In genomic region chr6:83403191-83403590, GRCh38 we compare ENCODE assay signal across 14 cellular contexts. TPM values are rescaled to one million over a fixed set of nuclear protein-coding genes. Genes with fewer than 3 reads are reported as not detected.
A peak's percentile ranks its signal among the peaks of the same experiment; 100 is the strongest.
DNase-seq lines count a peak whose midpoint lies in the region; ATAC-seq and TF ChIP-seq lines count a peak whose summit lies in the region.
"Had no signal": no experiment of that assay in that cellular context is flagged by ENCODE, and none has a peak within 500 bp of the region (broad histone marks: within the 10 kb centered on the region; RNA-seq: fewer than 3 reads in every experiment).

No MANE protein-coding gene starts in this region.

- WGBS in adrenal gland, 4 donors: 45 to 57% (median 52%) methylated on average over 1 of the region's 1 CpG
- no CpG with 5 or more reads among the region's 1 CpG for WGBS in mesendoderm (ENCODE audit: extremely low coverage, insufficient coverage, low lambda C conversion rate)

- no peak overlapping the region for H3K9ac ChIP-seq in mesendoderm (ENCODE audit: low read length)
- H3K9ac ChIP-seq: GM23248 had no signal

- no peaks in the 10 kb centered on the region for H3K36me3 ChIP-seq in adrenal gland (replicated peaks in 1 of 2)
- H3K36me3 ChIP-seq in mesendoderm (ENCODE audit: control insufficient read depth, insufficient read depth, low read length): no peaks in the 10 kb centered on the region

- H3K27ac Mint-ChIP-seq in osteocyte (ENCODE audit: unreplicated experiment): no peak overlapping the region
- H3K27ac Mint-ChIP-seq: CD4-positive, alpha-beta T cell had no signal

- DNase-seq in EL (peak; percentile 52), adrenal gland (peak in 6 of 7 donors; percentile 39 to 73 (median 65)), mesendoderm (peak; percentile 28), cardiac septum (ENCODE audit: low spot score) (no peak), osteocyte (ENCODE audit: extremely low spot score, unreplicated experiment) (no peak)
- DNase-seq: AML-193; Caco-2; CD4-positive, alpha-beta T cell; DMS153; DMS79; GM23248 had no signal

- H4K8ac ChIP-seq in mesendoderm (ENCODE audit: low read depth, low read length): no peak overlapping the region

- TF ChIP-seq CTCF in adrenal gland (IDR thresholded peaks at IDR 0.05) (no peak), osteocyte (IDR thresholded peaks at IDR 0.05) (no peak)

- H2BK120ac ChIP-seq in mesendoderm (ENCODE audit: low read depth, low read length): no peak overlapping the region

- intact Hi-C loops in adrenal gland (cut with DNase I): no loop called here
- intact Hi-C loops in cardiac septum (cut with DNase I): no loop called here

- peaks cover 4 to 9% of the 10 kb centered on the region in 2 donors for H3K4me1 ChIP-seq in adrenal gland (replicated peaks in 1 of 2)
- no peaks in the 10 kb centered on the region for H3K4me1 ChIP-seq in mesendoderm (ENCODE audit: control insufficient read depth, low read depth, low read length)
- H3K4me1 ChIP-seq: Caco-2, HAP-1 had no signal

- no peaks in the 10 kb centered on the region for H3K79me2 ChIP-seq in mesendoderm (ENCODE audit: control insufficient read depth, insufficient read depth, low read length)

- H3K4me2 ChIP-seq in mesendoderm (ENCODE audit: low read length): no peak overlapping the region

- H2AK5ac ChIP-seq in mesendoderm (ENCODE audit: low read length): no peak overlapping the region

- no peak for TF ChIP-seq POLR2A in adrenal gland (IDR thresholded peaks at IDR 0.05)

- no peak overlapping the region for H3K4ac ChIP-seq in mesendoderm (ENCODE audit: low read depth, low read length)

- H3K9me3 Mint-ChIP-seq in osteocyte (ENCODE audit: unreplicated experiment): peaks cover 10% of the 10 kb centered on the region

- H3K23ac ChIP-seq in mesendoderm (ENCODE audit: low read length): no peak overlapping the region

- no peak overlapping the region for H3K4me3 Mint-ChIP-seq in osteocyte (ENCODE audit: unreplicated experiment)
- H3K4me3 Mint-ChIP-seq: CD4-positive, alpha-beta T cell had no signal

- H3K27ac ChIP-seq in adrenal gland: no peak overlapping the region
- no peak overlapping the region for H3K27ac ChIP-seq in mesendoderm (ENCODE audit: low read depth, low read length)
- H3K27ac ChIP-seq: C4-2B, GM23248 had no signal

- no peaks in the 10 kb centered on the region for H3K9me3 ChIP-seq in adrenal gland (replicated peaks in 1 of 3)
- H3K9me3 ChIP-seq: Caco-2, HAP-1 had no signal

- no peak for ATAC-seq in HG02610 (IDR thresholded peaks at IDR 0.05; ENCODE audit: unreplicated experiment)

- H2BK15ac ChIP-seq in mesendoderm (replicated peaks; ENCODE audit: low read depth): no peak overlapping the region

- H3K4me1 Mint-ChIP-seq in osteocyte (ENCODE audit: unreplicated experiment): no peaks in the 10 kb centered on the region

- H3K79me1 ChIP-seq in mesendoderm (ENCODE audit: low read length): no peaks in the 10 kb centered on the region

- peaks cover 37% of the 10 kb centered on the region for H3K36me3 Mint-ChIP-seq in osteocyte (ENCODE audit: unreplicated experiment)

- H3K27me3 ChIP-seq in adrenal gland (no peaks in the 10 kb centered on the region), mesendoderm (ENCODE audit: insufficient read depth, low read length, poor library complexity) (no peaks in the 10 kb centered on the region)

- no peaks in the 10 kb centered on the region for H3K27me3 Mint-ChIP-seq in osteocyte (ENCODE audit: unreplicated experiment)
- H3K27me3 Mint-ChIP-seq: CD4-positive, alpha-beta T cell had no signal

- no peak overlapping the region for H4K5ac ChIP-seq in mesendoderm (ENCODE audit: low read length)

- no peak overlapping the region for H3K56ac ChIP-seq in mesendoderm (ENCODE audit: low read length)

- H2BK5ac ChIP-seq in mesendoderm (ENCODE audit: low read length): no peak overlapping the region

- H3K18ac ChIP-seq in mesendoderm (ENCODE audit: low read length): no peak overlapping the region

- no peak overlapping the region for H3K4me3 ChIP-seq in adrenal gland
- H3K4me3 ChIP-seq in mesendoderm (ENCODE audit: low read length): no peak overlapping the region
- H3K4me3 ChIP-seq: GM23248, HAP-1 had no signal

RNA-seq across cellular contexts. Expression of gene ME1, which starts 27.7 kb away (rescaled TPM):
- total RNA-seq in adrenal gland (10 to 100 TPM; 54.4 to 86.8 (median 64.9) TPM), cardiac septum (17.9 TPM), osteocyte (26.3 and 28.0 TPM in 2 replicates)
- polyA plus RNA-seq in adrenal gland: 100 to 1,000 TPM in 1 of 3 donors, 10 to 100 TPM in 2; 19.9 to 145 (median 26.4) TPM
- polyA plus RNA-seq in mesendoderm (2013, experiment 1 of 2): 9.3 TPM
- 9.9 TPM for polyA plus RNA-seq in mesendoderm (2013, experiment 2 of 2)
- total RNA-seq: CD4-positive, alpha-beta T cell had no signal

Comparison
In these comparisons a context has a peak if more than half of its experiments do, and no peak if none do; other contexts are left out.
1. DNase-seq: peak in EL (single experiment), adrenal gland (6 of 7) and mesendoderm (single experiment); none in cardiac septum (single experiment) and osteocyte (single experiment).